9 cellular contexts compared by ENCODE assay signal in genomic region chr5:157273131-157273556, GRCh38. TPM values are rescaled to one million over a fixed set of nuclear protein-coding genes. Genes with fewer than 3 reads are reported as not detected.
A peak's percentile ranks its signal among the peaks of the same experiment; 100 is the strongest.
DNase-seq lines count a peak whose midpoint lies in the region; ATAC-seq and TF ChIP-seq lines count a peak whose summit lies in the region.
"Had no signal": no experiment of that assay in that cellular context is flagged by ENCODE, and none has a peak within 500 bp of the region (broad histone marks: within the 10 kb centered on the region; RNA-seq: fewer than 3 reads in every experiment).

No MANE protein-coding gene starts in this region.

- H3K4me3 Mint-ChIP-seq in CD4-positive, alpha-beta memory T cell, result peak overlapping the region; percentile 74 to 93 (median 79)
- peak overlapping the region; percentile 64 for H3K4me3 Mint-ChIP-seq in activated CD4-positive, alpha-beta memory T cell treated with anti-CD3 and anti-CD28 coated beads, Interleukin-2, amount 10 ng/mL, durations not matched to agents 7 days and 5 days
- H3K4me3 Mint-ChIP-seq: nephron had no signal

- no peaks in the 10 kb centered on the region for H3K27me3 ChIP-seq in CD4-positive, alpha-beta memory T cell (ENCODE audit: insufficient read depth, low read length)
- no peaks in the 10 kb centered on the region for H3K27me3 ChIP-seq in gastrocnemius medialis

- H3K4me1 ChIP-seq in CD4-positive, alpha-beta memory T cell (ENCODE audit: insufficient read depth, low read length), result peaks cover 99% of the 10 kb centered on the region
- peaks cover 0 to 3% of the 10 kb centered on the region in 2 donors for H3K4me1 ChIP-seq in gastrocnemius medialis

- no peak for TF ChIP-seq CTCF in gastrocnemius medialis (IDR thresholded peaks at IDR 0.05 in 4 of 5, conservative IDR thresholded peaks at IDR 0.05 in 1 of 5)

- H3K4me3 ChIP-seq in CD4-positive, alpha-beta memory T cell (ENCODE audit: low read length in 2 of 2), result peak overlapping the region in 1 of 2 donors; percentile 4
- no peak overlapping the region for H3K4me3 ChIP-seq in gastrocnemius medialis

- H3K36me3 ChIP-seq in CD4-positive, alpha-beta memory T cell (ENCODE audit: insufficient read depth, low read length), result peaks cover 4% of the 10 kb centered on the region
- no peaks in the 10 kb centered on the region for H3K36me3 ChIP-seq in gastrocnemius medialis

- no peaks in the 10 kb centered on the region for H3K27me3 Mint-ChIP-seq in CD4-positive, alpha-beta memory T cell
- no peaks in the 10 kb centered on the region for H3K27me3 Mint-ChIP-seq in activated CD4-positive, alpha-beta memory T cell treated with anti-CD3 and anti-CD28 coated beads, Interleukin-2, amount 10 ng/mL, durations not matched to agents 7 days and 5 days

- no peaks in the 10 kb centered on the region for H3K9me3 ChIP-seq in CD4-positive, alpha-beta memory T cell (ENCODE audit: control insufficient read depth in 1 of 2, low read length in 2 of 2)
- no peaks in the 10 kb centered on the region for H3K9me3 ChIP-seq in gastrocnemius medialis

- H3K36me3 Mint-ChIP-seq in CD4-positive, alpha-beta memory T cell, result peaks cover 16 to 43% of the 10 kb centered on the region in 2 donors
- peaks cover 60% of the 10 kb centered on the region for H3K36me3 Mint-ChIP-seq in activated CD4-positive, alpha-beta memory T cell treated with anti-CD3 and anti-CD28 coated beads, Interleukin-2, amount 10 ng/mL, durations not matched to agents 7 days and 5 days (ENCODE audit: low read depth)

- intact Hi-C loops in CD4-positive, alpha-beta memory T cell (cut with micrococcal nuclease), result loop anchor here (5.0 kb wide), 1 partner anchor 76 kb away; no protein-coding TSS in a partner anchor
- intact Hi-C loops in gastrocnemius medialis (cut with DNase I; ENCODE audit: low total_unique reads), result no loop called here

- peaks cover 72 to 95% (median 81%) of the 10 kb centered on the region in 4 donors for H3K4me1 Mint-ChIP-seq in CD4-positive, alpha-beta memory T cell
- peaks cover 85% of the 10 kb centered on the region for H3K4me1 Mint-ChIP-seq in activated CD4-positive, alpha-beta memory T cell treated with anti-CD3 and anti-CD28 coated beads, Interleukin-2, amount 10 ng/mL, durations not matched to agents 7 days and 5 days

- H3K27ac Mint-ChIP-seq in CD4-positive, alpha-beta memory T cell, result peak overlapping the region; percentile 96 to 100 (median 98)
- peak overlapping the region; percentile 100 for H3K27ac Mint-ChIP-seq in activated CD4-positive, alpha-beta memory T cell treated with anti-CD3 and anti-CD28 coated beads, Interleukin-2, amount 10 ng/mL, durations not matched to agents 7 days and 5 days
- H3K27ac Mint-ChIP-seq: nephron had no signal

- H3K27ac ChIP-seq in CD4-positive, alpha-beta memory T cell (ENCODE audit: low read depth, low read length), result peak overlapping the region; percentile 69
- H3K27ac ChIP-seq in gastrocnemius medialis, result no peak overlapping the region

- H3K9me3 Mint-ChIP-seq in CD4-positive, alpha-beta memory T cell, result no peaks in the 10 kb centered on the region
- no peaks in the 10 kb centered on the region for H3K9me3 Mint-ChIP-seq in activated CD4-positive, alpha-beta memory T cell treated with anti-CD3 and anti-CD28 coated beads, Interleukin-2, amount 10 ng/mL, durations not matched to agents 7 days and 5 days
- H3K9me3 Mint-ChIP-seq: nephron had no signal

- in situ Hi-C loops in gastrocnemius medialis (cut with MboI; ENCODE audit: low sequenced_read_pairs in 4 of 4), result no loop called here

- peak in 1 of 5 donors; percentile 62 for DNase-seq in CD4-positive, alpha-beta memory T cell
- DNase-seq in activated CD4-positive, alpha-beta memory T cell treated with anti-CD3 and anti-CD28 coated beads, Interleukin-2, amount 10 ng/mL, durations not matched to agents 7 days and 5 days, result peak; percentile 54
- DNase-seq in DMS53 treated with DMSO at 0.1 percent for 48 hours (lab: John Stamatoyannopoulos, UW; ENCODE audit: unreplicated experiment) (no peak), NCI-H1417 (lab: John Stamatoyannopoulos, UW) (no peak), gastrocnemius medialis (no peak), NCI-H2227 (lab: John Stamatoyannopoulos, UW; ENCODE audit: unreplicated experiment) (no peak)

- CTCF ChIA-PET in CD4-positive, alpha-beta memory T cell (lab: Charles Lee; ENCODE audit: partially characterized antibody), result interaction anchor here (0.7 to 3.8 kb wide), 18 partner anchors 13 to 470 kb away, joined by 3 to 34 read pairs (median 4); partner anchors contain the start of gene ITK
- CTCF ChIA-PET in activated CD4-positive, alpha-beta memory T cell treated with anti-CD3 and anti-CD28 coated beads, Interleukin-2, amount 10 ng/mL, durations not matched to agents 7 days and 5 days (lab: Charles Lee), result interaction anchor here (0.7 to 3.9 kb wide), 20 partner anchors 10 to 268 kb away, joined by 3 to 27 read pairs (median 5); partner anchors contain the start of gene MED7

- POLR2A ChIA-PET in CD4-positive, alpha-beta memory T cell (lab: Charles Lee; ENCODE audit: partially characterized antibody), result interaction anchor here (0.7 to 9.6 kb wide), 20 partner anchors 10 to 470 kb away, joined by 3 to 191 read pairs (median 16); partner anchors contain the start of genes ITK, LSM11 and MED7
- POLR2A ChIA-PET in activated CD4-positive, alpha-beta memory T cell treated with anti-CD3 and anti-CD28 coated beads, Interleukin-2, amount 10 ng/mL, durations not matched to agents 7 days and 5 days (lab: Charles Lee), result interaction anchor here (0.6 to 6.3 kb wide), 28 partner anchors 10 to 165 kb away, joined by 3 to 109 read pairs (median 12); partner anchors contain the start of genes HAVCR2, ITK and MED7

- no peak for TF ChIP-seq POLR2A in gastrocnemius medialis (IDR thresholded peaks at IDR 0.05)

- ATAC-seq in GM19328 (IDR thresholded peaks at IDR 0.05; ENCODE audit: unreplicated experiment) (peak; percentile 40), HG03175 (IDR thresholded peaks at IDR 0.05; ENCODE audit: unreplicated experiment) (peak; percentile 51), gastrocnemius medialis (no peak)

RNA-seq across cellular contexts. Expression of gene CYFIP2, which starts 7.2 kb away (rescaled TPM):
- total RNA-seq in CD4-positive, alpha-beta memory T cell, result 100 to 1,000 TPM; 317 to 325 TPM
- polyA plus RNA-seq in CD4-positive, alpha-beta memory T cell, result 100 to 1,000 TPM; 432 to 516 TPM
- total RNA-seq in activated CD4-positive, alpha-beta memory T cell treated with anti-CD3 and anti-CD28 coated beads, Interleukin-2, amount 10 ng/mL, durations not matched to agents 7 days and 5 days, result 100 to 1,000 TPM; 337 to 354 TPM
- 10 to 100 TPM in 2 of 4 donors, 1 to 10 TPM in 2; 5.9 to 15.5 (median 10.7) TPM for total RNA-seq in gastrocnemius medialis

Comparison
In these comparisons a context has a peak if more than half of its experiments do, and no peak if none do; other contexts are left out.
1. ATAC-seq: peak in GM19328 (single experiment) and HG03175 (single experiment); none in gastrocnemius medialis (0 of 2).
2. RNA of gene CYFIP2, which starts 7.2 kb away (total RNA-seq): 337 to 354 TPM in activated CD4-positive, alpha-beta memory T cell treated with anti-CD3 and anti-CD28 coated beads, Interleukin-2, amount 10 ng/mL, durations not matched to agents 7 days and 5 days and 317 to 325 TPM in CD4-positive, alpha-beta memory T cell; 5.9 to 15.5 TPM in gastrocnemius medialis; every median in the first group is over 10 times any median in the second.